20 cellular contexts compared by ENCODE assay signal in genomic region chr13:33271759-33272158, GRCh38. TPM values are rescaled to one million over a fixed set of nuclear protein-coding genes. Genes with fewer than 3 reads are reported as not detected.
DNase-seq lines count a peak whose midpoint lies in the region; ATAC-seq and TF ChIP-seq lines count a peak whose summit lies in the region.
"Had no signal": no experiment of that assay in that cellular context is flagged by ENCODE, and none has a peak within 500 bp of the region (broad histone marks: within the 10 kb centered on the region; RNA-seq: fewer than 3 reads in every experiment).

No MANE protein-coding gene starts in this region.

- intact Hi-C loops in MCF 10A (cut with micrococcal nuclease) (no loop called here), mammary epithelial cell (cut with micrococcal nuclease) (no loop called here), esophagus muscularis mucosa (cut with DNase I) (no loop called here)

- no peaks in the 10 kb centered on the region for H3K9me3 ChIP-seq in mammary epithelial cell (replicated peaks; ENCODE audit: insufficient read depth, low read length)
- no peaks in the 10 kb centered on the region for H3K9me3 ChIP-seq in esophagus muscularis mucosa
- H3K9me3 ChIP-seq in tibial nerve = no peaks in the 10 kb centered on the region

- no peak overlapping the region for H3K27ac ChIP-seq in mammary epithelial cell (ENCODE audit: insufficient read depth, low read depth, low read length)
- peak overlapping the region; percentile 66 to 83 (median 70) for H3K27ac ChIP-seq in esophagus muscularis mucosa (replicated peaks in 1 of 4)
- peak overlapping the region; percentile 44 to 97 (median 85) for H3K27ac ChIP-seq in tibial nerve
- H3K27ac ChIP-seq: brain microvascular endothelial cell had no signal

- H3K36me3 ChIP-seq in mammary epithelial cell (ENCODE audit: insufficient read depth, low read length) = peaks cover 9% of the 10 kb centered on the region
- H3K36me3 ChIP-seq in esophagus muscularis mucosa = peaks cover 0 to 9% (median 0%) of the 10 kb centered on the region in 4 donors
- H3K36me3 ChIP-seq in tibial nerve = no peaks in the 10 kb centered on the region

- H4K20me1 ChIP-seq in mammary epithelial cell (ENCODE audit: insufficient read depth, low read length) = no peaks in the 10 kb centered on the region

- H3K27me3 ChIP-seq in mammary epithelial cell (ENCODE audit: insufficient read depth, low read length) (no peaks in the 10 kb centered on the region), esophagus muscularis mucosa (no peaks in the 10 kb centered on the region), tibial nerve (no peaks in the 10 kb centered on the region)
- H3K27me3 ChIP-seq: brain microvascular endothelial cell had no signal

- peaks cover 94% of the 10 kb centered on the region for H3K79me2 ChIP-seq in mammary epithelial cell (ENCODE audit: insufficient read depth, low read length)

- BruUV-seq in MCF 10A (replicated peaks; lab: Mats Ljungman, UMichigan) (no TSS peak), mammary epithelial cell (replicated peaks; lab: Mats Ljungman, UMichigan) (no TSS peak)

- POLR2A ChIA-PET in MCF 10A (lab: Yijun Ruan, JAX) = interaction anchor here (1.2 to 19.1 kb wide), 7 partner anchors 7 to 103 kb away, joined by 5 to 192 read pairs (median 6); partner anchors contain the start of gene STARD13

- no peak for TF ChIP-seq CTCF in MCF 10A (IDR thresholded peaks at IDR 0.05; ENCODE audit: unreplicated experiment)
- no peak for TF ChIP-seq CTCF in mammary epithelial cell (conservative IDR thresholded peaks at IDR 0.05 in 1 of 2, IDR thresholded peaks at IDR 0.05 in 1 of 2; ENCODE audit: extremely low read depth in 1 of 2, insufficient read depth in 1 of 2, low read depth in 1 of 2, low read length in 2 of 2)
- TF ChIP-seq CTCF in esophagus muscularis mucosa (IDR thresholded peaks at IDR 0.05) = no peak
- TF ChIP-seq CTCF in nephron progenitor cell (IDR thresholded peaks at IDR 0.05) = no peak
- TF ChIP-seq CTCF in tibial nerve (IDR thresholded peaks at IDR 0.05) = no peak

- in situ Hi-C loops in mammary epithelial cell (cut with MboI; ENCODE audit: low sequenced_read_pairs in 2 of 2) = no loop called here

- 89% methylated on average over 4 of the region's 4 CpGs for WGBS in mammary epithelial cell (ENCODE audit: low coverage, missing lambda C conversion rate)
- whole genome bisulfite sequencing in esophagus muscularis mucosa = 83% methylated on average over 4 of the region's 4 CpGs
- 45 to 46% methylated on average over 4 of the region's 4 CpGs for WGBS in tibial nerve, 2 donors

- H2AFZ ChIP-seq in mammary epithelial cell (ENCODE audit: low read depth, low read length) = no peak overlapping the region
- H2AFZ ChIP-seq: GM23338 had no signal

- H3K4me2 ChIP-seq in mammary epithelial cell (ENCODE audit: insufficient read depth, low read depth, low read length) = no peak overlapping the region
- H3K4me2 ChIP-seq: GM23338 had no signal

- H3K27me3 Mint-ChIP-seq in MCF 10A (ENCODE audit: insufficient read depth, unreplicated experiment) = no peaks in the 10 kb centered on the region
- peaks cover 19% of the 10 kb centered on the region for H3K27me3 Mint-ChIP-seq in nephron progenitor cell (ENCODE audit: low read depth, poor library complexity)

- ATAC-seq in GM18502 (IDR thresholded peaks at IDR 0.05; ENCODE audit: poor library complexity, unreplicated experiment) = no peak
- ATAC-seq: GM23338 had no signal

- CTCF ChIA-PET in MCF 10A (lab: Yijun Ruan, JAX) = interaction anchor here (4.2 kb wide), 1 partner anchor 43 kb away, joined by 27 read pairs; no protein-coding TSS in a partner anchor
- CTCF ChIA-PET in mammary epithelial cell (lab: Charles Lee; ENCODE audit: low non-redundant PET) = no interaction called here

- H3K9me3 Mint-ChIP-seq in MCF 10A (ENCODE audit: unreplicated experiment) (no peaks in the 10 kb centered on the region), nephron progenitor cell (no peaks in the 10 kb centered on the region)
- H3K9me3 Mint-ChIP-seq: activated naive CD4-positive, alpha-beta T cell treated with anti-CD3 and anti-CD28 coated beads for 36 hours; CD4-positive, alpha-beta memory T cell; GM23338 had no signal

- H3K36me3 Mint-ChIP-seq in MCF 10A (ENCODE audit: insufficient read depth, unreplicated experiment) (peaks cover 75% of the 10 kb centered on the region), nephron progenitor cell (ENCODE audit: low read depth) (no peaks in the 10 kb centered on the region)
- H3K36me3 Mint-ChIP-seq: CD4-positive, alpha-beta memory T cell had no signal

- H3K4me3 Mint-ChIP-seq in MCF 10A (ENCODE audit: unreplicated experiment) (peak overlapping the region; percentile 33), nephron progenitor cell (no peak overlapping the region)
- H3K4me3 Mint-ChIP-seq: activated naive CD4-positive, alpha-beta T cell treated with anti-CD3 and anti-CD28 coated beads for 36 hours; CD4-positive, alpha-beta memory T cell; GM23338 had no signal

- H3K27ac Mint-ChIP-seq in MCF 10A (ENCODE audit: low read depth, unreplicated experiment) (peak overlapping the region; percentile 96), nephron progenitor cell (peak overlapping the region; percentile 42)
- H3K27ac Mint-ChIP-seq: activated naive CD4-positive, alpha-beta T cell treated with anti-CD3 and anti-CD28 coated beads for 36 hours; CD4-positive, alpha-beta memory T cell; GM23338 had no signal

- no peak for DNase-seq in MCF 10A (ENCODE audit: unreplicated experiment)
- DNase-seq in mammary epithelial cell = no peak
- DNase-seq in esophagus muscularis mucosa (ENCODE audit: extremely low spot score) = no peak
- no peak for DNase-seq in nephron progenitor cell
- DNase-seq in tibial nerve (ENCODE audit: low spot score in 2 of 2) = no peak
- DNase-seq in DMS 273 (lab: John Stamatoyannopoulos, UW; ENCODE audit: unreplicated experiment) = no peak
- no peak for DNase-seq in retina
- DNase-seq: 8988T; activated CD4-positive, alpha-beta T cell treated with anti-CD3 and anti-CD28 coated beads for 4 hours; activated naive CD4-positive, alpha-beta T cell treated with anti-CD3 and anti-CD28 coated beads for 36 hours; brain microvascular endothelial cell; CD4-positive, alpha-beta memory T cell; effector CD4-positive, alpha-beta T cell; EL; NCI-H187 treated with DMSO at 0.1 percent for 48 hours; nucleus accumbens; T1000 had no signal

- dilution Hi-C loops in mammary epithelial cell (cut with HindIII; ENCODE audit: low sequenced_read_pairs) = no loop called here

- H3K4me3 ChIP-seq in mammary epithelial cell (replicated peaks in 1 of 3; ENCODE audit: insufficient read depth in 1 of 3, low read depth in 2 of 3, low read length in 3 of 3) (no peak overlapping the region), esophagus muscularis mucosa (no peak overlapping the region), tibial nerve (no peak overlapping the region)
- H3K4me3 ChIP-seq: GM23338, SK-N-MC had no signal

- TF ChIP-seq EP300 in esophagus muscularis mucosa (IDR thresholded peaks at IDR 0.05) (no peak), tibial nerve (IDR thresholded peaks at IDR 0.05) (no peak)

- no peak overlapping the region for H3K9ac ChIP-seq in mammary epithelial cell (ENCODE audit: insufficient read depth, low read length)

- H3K4me1 Mint-ChIP-seq in MCF 10A (ENCODE audit: insufficient read depth, unreplicated experiment) (peaks cover 58% of the 10 kb centered on the region), nephron progenitor cell (no peaks in the 10 kb centered on the region)
- H3K4me1 Mint-ChIP-seq: CD4-positive, alpha-beta memory T cell had no signal

- TF ChIP-seq POLR2A in esophagus muscularis mucosa (IDR thresholded peaks at IDR 0.05; ENCODE audit: low read depth) = no peak
- no peak for TF ChIP-seq POLR2A in tibial nerve (IDR thresholded peaks at IDR 0.05)

- peaks cover 14% of the 10 kb centered on the region for H3K4me1 ChIP-seq in mammary epithelial cell (ENCODE audit: insufficient read depth, low read length)
- peaks cover 78 to 97% (median 92%) of the 10 kb centered on the region in 4 donors for H3K4me1 ChIP-seq in esophagus muscularis mucosa
- H3K4me1 ChIP-seq in tibial nerve = peaks cover 0 to 98% (median 50%) of the 10 kb centered on the region in 4 donors

RNA-seq across cellular contexts. Expression of gene STARD13, which starts 13.8 kb away (rescaled TPM):
- total RNA-seq in MCF 10A (2022) (26.3 and 31.9 TPM in 2 replicates), mammary epithelial cell (10 to 100 TPM; 10.8 to 15.5 TPM), esophagus muscularis mucosa (10 to 100 TPM; 44.9 to 59.2 (median 56.2) TPM), tibial nerve (100 to 1,000 TPM in 1 of 4 donors, 10 to 100 TPM in 3; 52.7 to 125 (median 80.0) TPM)
- 3.8 TPM for polyA plus RNA-seq in mammary epithelial cell
- polyA minus RNA-seq in mammary epithelial cell = 21.7 TPM
- polyA plus RNA-seq: CD4-positive, alpha-beta memory T cell had no signal
